ENCODE assay signal across 27 cellular contexts in the genomic region with DNA sequence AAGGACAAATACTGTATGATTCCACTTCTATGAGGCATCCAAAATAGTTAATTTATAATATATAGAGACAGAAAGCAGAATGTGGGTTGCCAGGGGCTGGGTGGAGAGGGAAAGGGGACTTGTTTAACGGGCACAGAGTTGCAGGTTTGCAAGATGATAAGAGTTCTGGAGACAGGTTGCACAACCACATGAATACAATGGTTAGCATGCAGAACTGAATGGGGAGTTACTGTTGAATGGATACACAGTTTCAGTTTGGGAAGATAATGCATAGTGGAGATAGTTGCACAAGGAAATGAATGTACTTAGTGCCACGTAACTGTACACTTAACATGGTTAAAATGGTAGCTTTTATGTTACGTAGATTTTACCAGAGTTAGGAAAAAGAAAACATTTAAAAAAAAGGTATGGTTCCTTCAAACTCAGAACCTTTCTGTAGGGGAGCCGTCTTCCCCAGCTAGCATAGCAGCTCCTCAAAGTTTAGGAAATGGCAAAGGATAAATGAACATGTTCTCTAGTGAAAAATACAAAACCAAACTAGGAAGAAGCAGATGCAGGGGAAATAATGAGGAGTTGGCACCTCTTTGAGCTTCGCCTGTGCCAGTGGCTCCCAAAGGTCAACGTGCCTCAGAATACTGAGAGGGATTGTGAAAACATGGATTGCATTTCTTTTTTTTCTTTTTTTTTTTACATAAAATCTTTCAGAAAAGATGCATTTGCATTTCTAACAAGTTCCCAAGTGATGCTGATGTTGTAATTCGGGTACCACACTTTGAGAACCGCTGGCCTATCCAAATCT.
"Had no signal": no experiment of that assay in that cellular context is flagged by ENCODE, and none has a peak within 500 bp of the region (broad histone marks: within the 10 kb centered on the region; RNA-seq: fewer than 3 reads in every experiment).

No MANE protein-coding gene starts in this region.

- H3K27me3 ChIP-seq: heart left ventricle, hepatocyte, right atrium auricular region, sigmoid colon, tibial nerve, upper lobe of right lung, vagina had no signal

- H3K4me1 ChIP-seq: foreskin keratinocyte, gastroesophageal sphincter, lower lobe of right lung, prostate gland, right atrium auricular region, sigmoid colon, tibial nerve, upper lobe of right lung, vagina had no signal

- H3K4me2 ChIP-seq: hepatocyte had no signal

- H3K27ac Mint-ChIP-seq: dendritic cell treated with granulocyte-macrophage colony-stimulating factor and Interleukin-4, amounts not matched to agents 40 ng/mL and 50 ng/mL, for 4 days; endodermal cell; naive thymus-derived CD8-positive, alpha-beta T cell; nephron progenitor cell; stimulated activated effector memory CD8-positive, alpha-beta T cell treated with anti-CD3 and anti-CD28 coated beads, Interleukin-12 subunit alpha, Interleukin-12 subunit beta, amount 100 ng/mL, for 72 hours had no signal

- H3K4me3 ChIP-seq: gastroesophageal sphincter, heart left ventricle, hepatocyte, lower lobe of right lung, prostate gland, right atrium auricular region, sigmoid colon, thoracic aorta, tibial nerve, upper lobe of right lung, vagina had no signal

- DNase-seq: effector CD8-positive, alpha-beta T cell; endodermal cell; heart left ventricle; kidney; left cardiac atrium; left ventricle myocardium superior; lower lobe of right lung; naive thymus-derived CD8-positive, alpha-beta T cell; nephron progenitor cell; nucleus accumbens; sigmoid colon; stimulated activated CD4-positive, alpha-beta T cell treated with anti-CD3 and anti-CD28 coated beads, Interleukin-2, amount 100 ng/mL, for 24 hours; stimulated activated CD4-positive, alpha-beta T cell treated with anti-CD3 and anti-CD28 coated beads, Interleukin-4, amount 100 ng/mL, for 24 hours; stimulated activated naive CD4-positive, alpha-beta T cell treated with Interleukin-2 at 50 U/mL for 16 hours; substantia nigra; upper lobe of right lung had no signal

- H3K4me3 Mint-ChIP-seq: dendritic cell treated with granulocyte-macrophage colony-stimulating factor and Interleukin-4, amounts not matched to agents 40 ng/mL and 50 ng/mL, for 4 days; endodermal cell; naive thymus-derived CD8-positive, alpha-beta T cell; nephron progenitor cell; stimulated activated effector memory CD8-positive, alpha-beta T cell treated with anti-CD3 and anti-CD28 coated beads, Interleukin-12 subunit alpha, Interleukin-12 subunit beta, amount 100 ng/mL, for 72 hours had no signal

- H2AFZ ChIP-seq: hepatocyte had no signal

- H3K36me3 ChIP-seq: gastroesophageal sphincter, heart left ventricle, lower lobe of right lung, prostate gland, right atrium auricular region, sigmoid colon, thoracic aorta, tibial nerve, upper lobe of right lung, vagina had no signal

- H3K36me3 Mint-ChIP-seq: naive thymus-derived CD8-positive, alpha-beta T cell; stimulated activated effector memory CD8-positive, alpha-beta T cell treated with anti-CD3 and anti-CD28 coated beads, Interleukin-12 subunit alpha, Interleukin-12 subunit beta, amount 100 ng/mL, for 72 hours had no signal

- H3K27ac ChIP-seq: epithelial cell of prostate, foreskin keratinocyte, hepatocyte, lower lobe of right lung, prostate gland, right atrium auricular region, sigmoid colon, thoracic aorta, tibial nerve, upper lobe of right lung, vagina had no signal

- H3K9me3 Mint-ChIP-seq: dendritic cell treated with granulocyte-macrophage colony-stimulating factor and Interleukin-4, amounts not matched to agents 40 ng/mL and 50 ng/mL, for 4 days; endodermal cell; naive thymus-derived CD8-positive, alpha-beta T cell; stimulated activated effector memory CD8-positive, alpha-beta T cell treated with anti-CD3 and anti-CD28 coated beads, Interleukin-12 subunit alpha, Interleukin-12 subunit beta, amount 100 ng/mL, for 72 hours had no signal

- H3K79me2 ChIP-seq: hepatocyte had no signal

- H3K9me3 ChIP-seq: gastroesophageal sphincter, heart left ventricle, lower lobe of right lung, prostate gland, right atrium auricular region, sigmoid colon, thoracic aorta, tibial nerve, upper lobe of right lung, vagina had no signal

- H3K4me1 Mint-ChIP-seq: endodermal cell; naive thymus-derived CD8-positive, alpha-beta T cell; stimulated activated effector memory CD8-positive, alpha-beta T cell treated with anti-CD3 and anti-CD28 coated beads, Interleukin-12 subunit alpha, Interleukin-12 subunit beta, amount 100 ng/mL, for 72 hours had no signal
